ENCODE assay signal across 8 cellular contexts in genomic region chr7:66740980-66741705, GRCh38. TPM values are rescaled to one million over a fixed set of nuclear protein-coding genes. Genes with fewer than 3 reads are reported as not detected.
DNase-seq lines count a peak whose midpoint lies in the region; ATAC-seq and TF ChIP-seq lines count a peak whose summit lies in the region.
"Not testable (repeated sequence)": the region's sequence is repeated elsewhere in the genome, so short reads cannot be mapped to it uniquely, and the experiment has no call there.

No MANE protein-coding gene starts in this region.

- H3K4me3 ChIP-seq in liver (ENCODE audit: low read depth in 1 of 3, low read length in 3 of 3): peak overlapping the region; percentile 75 to 95 (median 91)

- not testable (repeated sequence) for H3K4me1 ChIP-seq in liver (ENCODE audit: control insufficient read depth in 4 of 4, insufficient read depth in 4 of 4, low read length in 3 of 4)

- not testable (repeated sequence) for H3K27me3 ChIP-seq in liver (ENCODE audit: control insufficient read depth in 4 of 4, insufficient read depth in 4 of 4, low read length in 3 of 4)

- not testable (repeated sequence) for H3K9me3 ChIP-seq in liver (ENCODE audit: control insufficient read depth in 4 of 4, low read length in 3 of 4)

- CTCF ChIA-PET in activated CD4-positive, alpha-beta memory T cell treated with anti-CD3 and anti-CD28 coated beads, Interleukin-2, amount 10 ng/mL, durations not matched to agents 7 days and 5 days (lab: Charles Lee): not testable (repeated sequence)

- under 1% methylated on average over 54 of the region's 54 CpGs for WGBS in liver

- not testable (repeated sequence) for H3K27me3 Mint-ChIP-seq in activated CD4-positive, alpha-beta memory T cell treated with anti-CD3 and anti-CD28 coated beads, Interleukin-2, amount 10 ng/mL, durations not matched to agents 7 days and 5 days

- H3K36me3 ChIP-seq in liver (ENCODE audit: control insufficient read depth in 4 of 4, insufficient read depth in 3 of 4, low read depth in 1 of 4, low read length in 3 of 4): not testable (repeated sequence)

- peak overlapping the region; percentile 93 for H3K4me3 Mint-ChIP-seq in activated CD4-positive, alpha-beta memory T cell treated with anti-CD3 and anti-CD28 coated beads, Interleukin-2, amount 10 ng/mL, durations not matched to agents 7 days and 5 days

- H3K36me3 Mint-ChIP-seq in activated CD4-positive, alpha-beta memory T cell treated with anti-CD3 and anti-CD28 coated beads, Interleukin-2, amount 10 ng/mL, durations not matched to agents 7 days and 5 days (ENCODE audit: low read depth): peaks cover 21% of the 10 kb centered on the region

- TF ChIP-seq RAD21 in liver (IDR thresholded peaks at IDR 0.05): peak; percentile 31 to 61

- POLR2A ChIA-PET in activated CD4-positive, alpha-beta memory T cell treated with anti-CD3 and anti-CD28 coated beads, Interleukin-2, amount 10 ng/mL, durations not matched to agents 7 days and 5 days (lab: Charles Lee): interaction anchor here (1.1 to 4.4 kb wide), 11 partner anchors 9 to 627 kb away, joined by 3 to 25 read pairs (median 8); partner anchors contain the start of genes CRCP, KCTD7, SBDS and TMEM248

- not testable (repeated sequence) for H3K9me3 Mint-ChIP-seq in activated CD4-positive, alpha-beta memory T cell treated with anti-CD3 and anti-CD28 coated beads, Interleukin-2, amount 10 ng/mL, durations not matched to agents 7 days and 5 days

- peak overlapping the region; percentile 92 for H3K27ac ChIP-seq in liver (ENCODE audit: low read depth in 1 of 2, low read length in 2 of 2)

- ATAC-seq in GM19035 (IDR thresholded peaks at IDR 0.05; ENCODE audit: unreplicated experiment) (peak; percentile 37), HG03103 (IDR thresholded peaks at IDR 0.05; ENCODE audit: low read depth, unreplicated experiment) (peak; percentile 31)

- peaks cover 36% of the 10 kb centered on the region for H3K4me1 Mint-ChIP-seq in activated CD4-positive, alpha-beta memory T cell treated with anti-CD3 and anti-CD28 coated beads, Interleukin-2, amount 10 ng/mL, durations not matched to agents 7 days and 5 days

- DNase-seq in AG20443 (ENCODE audit: low spot score) (peak; percentile 60), NCI-H526 treated with DMSO at 0.1 percent for 48 hours (lab: John Stamatoyannopoulos, UW) (peak; percentile 21)
- peak; percentile 60 for DNase-seq in activated CD4-positive, alpha-beta memory T cell treated with anti-CD3 and anti-CD28 coated beads, Interleukin-2, amount 10 ng/mL, durations not matched to agents 7 days and 5 days
- peak; percentile 20 for DNase-seq in effector CD8-positive, alpha-beta T cell (lab: John Stamatoyannopoulos, UW)
- peak in 3 of 4 experiments; percentile 4 to 28 (median 9) for DNase-seq in stimulated activated CD4-positive, alpha-beta T cell treated with anti-CD3 and anti-CD28 coated beads, Interleukin-1b, Interleukin-23, amount 100 ng/mL, for 24 hours (ENCODE audit: low read depth in 4 of 4, low spot score in 1 of 4)

- peak overlapping the region; percentile 63 to 79 for H3K9ac ChIP-seq in liver (ENCODE audit: low read depth in 1 of 2, low read length in 2 of 2)

- TF ChIP-seq CTCF in liver (IDR thresholded peaks at IDR 0.05; ENCODE audit: low read depth, low read length, missing input control): not testable (repeated sequence)

- H3K27ac Mint-ChIP-seq in activated CD4-positive, alpha-beta memory T cell treated with anti-CD3 and anti-CD28 coated beads, Interleukin-2, amount 10 ng/mL, durations not matched to agents 7 days and 5 days: peak overlapping the region; percentile 74

RNA-seq across cellular contexts. Expression of gene RABGEF1, which starts 0.6 kb away (rescaled TPM):
- 10 to 100 TPM; 22.1 to 24.2 TPM for total RNA-seq in activated CD4-positive, alpha-beta memory T cell treated with anti-CD3 and anti-CD28 coated beads, Interleukin-2, amount 10 ng/mL, durations not matched to agents 7 days and 5 days
- total RNA-seq in liver: 10 to 100 TPM in 1 of 2 donors, 1 to 10 TPM in 1; 7.9 to 14.0 TPM
- polyA plus RNA-seq in liver: 1 to 10 TPM; 5.2 to 7.4 TPM

Comparison
In these comparisons a context has a peak if more than half of its experiments do, and no peak if none do; other contexts are left out.
1. Peak in every context shown above with its lines: DNase-seq, ATAC-seq, H3K4me3 ChIP-seq and H3K27ac ChIP-seq.
2. DNase-seq: peak in every context shown above with its lines; median percentile 60 in AG20443; 60 in activated CD4-positive, alpha-beta memory T cell treated with anti-CD3 and anti-CD28 coated beads, Interleukin-2, amount 10 ng/mL, durations not matched to agents 7 days and 5 days; 21 in NCI-H526 treated with DMSO at 0.1 percent for 48 hours; 20 in effector CD8-positive, alpha-beta T cell; 9 in stimulated activated CD4-positive, alpha-beta T cell treated with anti-CD3 and anti-CD28 coated beads, Interleukin-1b, Interleukin-23, amount 100 ng/mL, for 24 hours.